In genomic region chr10:22615819-22616499, GRCh38 we compare ENCODE assay signal across 8 cellular contexts.
DNase-seq lines count a peak whose midpoint lies in the region; ATAC-seq, FAIRE-seq and TF ChIP-seq lines count a peak whose summit lies in the region.

No MANE protein-coding gene starts in this region.

- intact Hi-C loops in left colon (cut with DNase I, micrococcal nuclease): no loop called here

- no peaks in the 10 kb centered on the region for H3K36me3 ChIP-seq in upper lobe of left lung

- H3K9me3 Mint-ChIP-seq in activated naive CD8-positive, alpha-beta T cell treated with anti-CD3 and anti-CD28 coated beads, Interleukin-2, amount 10 ng/mL, durations not matched to agents 7 days and 5 days: no peaks in the 10 kb centered on the region

- H3K4me1 Mint-ChIP-seq in activated naive CD8-positive, alpha-beta T cell treated with anti-CD3 and anti-CD28 coated beads, Interleukin-2, amount 10 ng/mL, durations not matched to agents 7 days and 5 days: peaks cover 75% of the 10 kb centered on the region

- WGBS in A549 (ENCODE audit: missing lambda C conversion rate): 82% methylated on average over 11 of the region's 11 CpGs
- 34 to 36% methylated on average over 11 of the region's 11 CpGs for WGBS in upper lobe of left lung, 2 donors

- no peak for TF ChIP-seq CTCF in A549 (IDR thresholded peaks at IDR 0.05)
- TF ChIP-seq CTCF in upper lobe of left lung (IDR thresholded peaks at IDR 0.05): no peak

- peak overlapping the region; percentile 77 for H3K27ac Mint-ChIP-seq in activated naive CD8-positive, alpha-beta T cell treated with anti-CD3 and anti-CD28 coated beads, Interleukin-2, amount 10 ng/mL, durations not matched to agents 7 days and 5 days

- peaks cover 48% of the 10 kb centered on the region for H3K4me1 ChIP-seq in A549
- H3K4me1 ChIP-seq in upper lobe of left lung: peaks cover 49 to 67% (median 54%) of the 10 kb centered on the region in 4 donors

- no peak for TF ChIP-seq RAD21 in A549 (conservative IDR thresholded peaks at IDR 0.05 in 1 of 2, IDR thresholded peaks at IDR 0.05 in 1 of 2)

- peaks cover 17% of the 10 kb centered on the region for H3K36me3 Mint-ChIP-seq in activated naive CD8-positive, alpha-beta T cell treated with anti-CD3 and anti-CD28 coated beads, Interleukin-2, amount 10 ng/mL, durations not matched to agents 7 days and 5 days

- POLR2A ChIA-PET in A549 (lab: Yijun Ruan, JAX): no interaction called here
- POLR2A ChIA-PET in activated naive CD8-positive, alpha-beta T cell treated with anti-CD3 and anti-CD28 coated beads, Interleukin-2, amount 10 ng/mL, durations not matched to agents 7 days and 5 days (lab: Charles Lee): interaction anchor here (0.6 to 1.9 kb wide), 5 partner anchors 14 to 1097 kb away, joined by 3 to 5 read pairs (median 4); no protein-coding TSS in a partner anchor

- H3K4me2 ChIP-seq in A549: peak overlapping the region; percentile 31; the same call in 2 of the 3 replicates

- H3K4me3 Mint-ChIP-seq in activated naive CD8-positive, alpha-beta T cell treated with anti-CD3 and anti-CD28 coated beads, Interleukin-2, amount 10 ng/mL, durations not matched to agents 7 days and 5 days: peak overlapping the region; percentile 61

- ATAC-seq in A549 (no peak), GM18508 (IDR thresholded peaks at IDR 0.05; ENCODE audit: insufficient read depth, unreplicated experiment) (peak; percentile 44), HG02870 (IDR thresholded peaks at IDR 0.05; ENCODE audit: unreplicated experiment) (peak; percentile 72), left colon (peak; percentile 94), upper lobe of left lung (ENCODE audit: low FRiP score in 2 of 2) (peak; percentile 77 to 90)
- no peak for ATAC-seq in activated naive CD8-positive, alpha-beta T cell treated with anti-CD3 and anti-CD28 coated beads, Interleukin-2, amount 10 ng/mL, durations not matched to agents 7 days and 5 days (ENCODE audit: low read depth)

- TF ChIP-seq EP300 in A549 (IDR thresholded peaks at IDR 0.05) (no peak), upper lobe of left lung (IDR thresholded peaks at IDR 0.05) (peak in 1 of 4 donors; percentile 6)

- H3K27ac ChIP-seq in A549 (peak overlapping the region in 1 of 2 experiments; percentile 49; a peak in 2 of 6 replicates), upper lobe of left lung (peak overlapping the region; percentile 70 to 90 (median 82))

- no peaks in the 10 kb centered on the region for H3K27me3 ChIP-seq in upper lobe of left lung

- H3K9me3 ChIP-seq in A549 (no peaks in the 10 kb centered on the region), upper lobe of left lung (no peaks in the 10 kb centered on the region)

- no peak for FAIRE-seq in A549 (lab: Jason Lieb, UNC)

- no peaks in the 10 kb centered on the region for H3K27me3 Mint-ChIP-seq in activated naive CD8-positive, alpha-beta T cell treated with anti-CD3 and anti-CD28 coated beads, Interleukin-2, amount 10 ng/mL, durations not matched to agents 7 days and 5 days

- CTCF ChIA-PET in A549 (lab: Yijun Ruan, JAX): interaction anchor here (1.0 kb wide), 2 partner anchors 31 to 623 kb away, joined by 3 read pairs; no protein-coding TSS in a partner anchor

- DNase-seq in A549 (ENCODE audit: low read depth in 1 of 2, low spot score in 1 of 2) (no peak), NCI-H748 treated with DMSO at 0.1 percent for 48 hours (lab: John Stamatoyannopoulos, UW) (peak; percentile 36), left colon (peak; percentile 61 to 65), upper lobe of left lung (peak in 1 of 2 donors; percentile 78), NCI-H1436 (lab: John Stamatoyannopoulos, UW) (no peak)
- DNase-seq in activated naive CD8-positive, alpha-beta T cell treated with anti-CD3 and anti-CD28 coated beads, Interleukin-2, amount 10 ng/mL, durations not matched to agents 7 days and 5 days: no peak

- no peak overlapping the region for H3K4me3 ChIP-seq in A549
- H3K4me3 ChIP-seq in upper lobe of left lung: peak overlapping the region in 3 of 4 donors; percentile 39 to 52 (median 41)

- TF ChIP-seq POLR2A in A549 (IDR thresholded peaks at IDR 0.05; ENCODE audit: low read length) (no peak), upper lobe of left lung (IDR thresholded peaks at IDR 0.05) (peak in 1 of 4 donors; percentile 9)

TF ChIP-seq in A549, 52 proteins besides CTCF, POLR2A, EP300 and RAD21:
- TF ChIP-seq POLR2AphosphoS2 (conservative IDR thresholded peaks at IDR 0.05; ENCODE audit: low read length): no peak
- no peak for TF ChIP-seq SREBF2 (IDR thresholded peaks at IDR 0.05)
- no peak for TF ChIP-seq ZNF302 (CRISPR knock-in tag; IDR thresholded peaks at IDR 0.05)
- no peak for TF ChIP-seq E2F6 (IDR thresholded peaks at IDR 0.05; ENCODE audit: borderline replicate concordance, low read depth)
- no peak for TF ChIP-seq ELK1 (IDR thresholded peaks at IDR 0.05; ENCODE audit: low read depth, low read length)
- TF ChIP-seq HOXB13 (CRISPR knock-in tag; IDR thresholded peaks at IDR 0.05; ENCODE audit: low read depth): no peak
- TF ChIP-seq NPAS2 (CRISPR knock-in tag; IDR thresholded peaks at IDR 0.05; ENCODE audit: borderline replicate concordance): no peak

Comparison
In these comparisons a context has a peak if more than half of its experiments do, and no peak if none do; other contexts are left out.
1. ATAC-seq: peak in GM18508 (single experiment), HG02870 (single experiment), left colon (single experiment) and upper lobe of left lung (2 of 2); none in A549 (0 of 2) and activated naive CD8-positive, alpha-beta T cell treated with anti-CD3 and anti-CD28 coated beads, Interleukin-2, amount 10 ng/mL, durations not matched to agents 7 days and 5 days (single experiment).
2. DNase-seq: peak in NCI-H748 treated with DMSO at 0.1 percent for 48 hours (single experiment) and left colon (2 of 2); none in A549 (0 of 2), activated naive CD8-positive, alpha-beta T cell treated with anti-CD3 and anti-CD28 coated beads, Interleukin-2, amount 10 ng/mL, durations not matched to agents 7 days and 5 days (single experiment) and NCI-H1436 (single experiment).